26 cellular contexts compared by ENCODE assay signal in genomic region chr2:103815732-103816131, GRCh38.
"Had no signal": no experiment of that assay in that cellular context is flagged by ENCODE, and none has a peak within 500 bp of the region (broad histone marks: within the 10 kb centered on the region; RNA-seq: fewer than 3 reads in every experiment).

No MANE protein-coding gene starts in this region.

- H3K4me3 ChIP-seq: colonic mucosa, esophagus squamous epithelium, gastrocnemius medialis, heart right ventricle, left lung, lower lobe of right lung, mucosa of descending colon had no signal

- H3K27me3 ChIP-seq: colonic mucosa, esophagus squamous epithelium, gastrocnemius medialis, heart right ventricle, left lung had no signal

- FAIRE-seq: endometrium, islet of Langerhans, keratinocyte had no signal

- DNase-seq: colonic mucosa; cortex of kidney; effector CD8-positive, alpha-beta T cell; effector memory CD8-positive, alpha-beta T cell; endodermal cell; erythroblast; esophagus squamous epithelium; foreskin fibroblast; foreskin melanocyte; gastrocnemius medialis; glutamatergic neuron; head of caudate nucleus; heart right ventricle; hippocampal formation; left cardiac atrium; left lung; left ventricle myocardium superior; lower lobe of right lung; mesenchymal stem cell; mucosa of descending colon; naive B cell had no signal

- H3K4me1 ChIP-seq: colonic mucosa, esophagus squamous epithelium, gastrocnemius medialis, heart right ventricle, left lung, lower lobe of right lung had no signal

- H3K36me3 ChIP-seq: colonic mucosa, esophagus squamous epithelium, gastrocnemius medialis, heart right ventricle, left lung, lower lobe of right lung had no signal

- H3K27ac ChIP-seq: colonic mucosa, epithelial cell of prostate, esophagus squamous epithelium, gastrocnemius medialis, heart right ventricle, left lung, lower lobe of right lung had no signal

- H3K9me3 ChIP-seq: colonic mucosa, esophagus squamous epithelium, gastrocnemius medialis, left lung, lower lobe of right lung, mucosa of descending colon had no signal

- ATAC-seq: effector memory CD8-positive, alpha-beta T cell; esophagus mucosa; gastrocnemius medialis; heart right ventricle; left cardiac atrium; left lung; left ventricle myocardium superior; lower lobe of right lung; mucosa of descending colon had no signal
